Comparison of ENCODE assay signal across 10 cellular contexts in the genomic region with DNA sequence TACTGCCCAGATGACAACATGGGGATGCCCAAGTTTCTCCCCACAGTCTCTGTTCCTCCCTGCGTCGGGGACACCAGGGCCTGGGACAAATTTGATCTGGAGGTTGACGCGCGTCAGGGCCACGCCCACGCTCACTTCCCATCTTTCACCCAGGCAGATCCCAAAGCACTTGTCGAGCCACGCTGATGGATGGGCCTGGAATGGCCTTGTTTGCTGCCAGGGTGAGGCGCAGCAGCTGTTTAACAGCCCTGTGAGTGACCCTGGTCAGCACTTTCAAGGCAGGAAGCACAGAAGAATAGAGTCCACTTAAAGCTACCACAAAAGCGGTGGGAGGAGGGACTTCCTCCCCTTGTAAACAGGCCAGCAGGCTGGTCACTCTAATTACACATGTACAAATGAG.
A peak's percentile ranks its signal among the peaks of the same experiment; 100 is the strongest.
DNase-seq lines count a peak whose midpoint lies in the region; ATAC-seq and TF ChIP-seq lines count a peak whose summit lies in the region.
"Had no signal": no experiment of that assay in that cellular context is flagged by ENCODE, and none has a peak within 500 bp of the region (broad histone marks: within the 10 kb centered on the region; RNA-seq: fewer than 3 reads in every experiment).

No MANE protein-coding gene starts in this region.

- H3K4me2 ChIP-seq in fibroblast of lung (ENCODE audit: extremely low read depth, insufficient read depth, low read length) = no peak overlapping the region

- intact Hi-C loops in naive thymus-derived CD4-positive, alpha-beta T cell (cut with micrococcal nuclease) = no loop called here

- H3K4me3 ChIP-seq in fibroblast of lung (replicated peaks in 1 of 4; ENCODE audit: control extremely low read depth in 1 of 4, insufficient read depth in 1 of 4, low read depth in 3 of 4, low read length in 4 of 4) = no peak overlapping the region
- H3K4me3 ChIP-seq in naive thymus-derived CD4-positive, alpha-beta T cell (ENCODE audit: low read length) = no peak overlapping the region

- TF ChIP-seq CTCF in fibroblast of lung (conservative IDR thresholded peaks at IDR 0.05 in 1 of 2, IDR thresholded peaks at IDR 0.05 in 1 of 2; ENCODE audit: low read depth in 1 of 2, low read length in 2 of 2) = no peak

- no peaks in the 10 kb centered on the region for H3K9me3 Mint-ChIP-seq in naive thymus-derived CD4-positive, alpha-beta T cell
- H3K9me3 Mint-ChIP-seq in activated naive CD8-positive, alpha-beta T cell treated with anti-CD3 and anti-CD28 coated beads, Interleukin-2, amount 50 U/mL, for 24 hours = no peaks in the 10 kb centered on the region

- no peaks in the 10 kb centered on the region for H3K9me3 ChIP-seq in fibroblast of lung (ENCODE audit: control insufficient read depth, insufficient read depth, low read depth, low read length)
- H3K9me3 ChIP-seq in naive thymus-derived CD4-positive, alpha-beta T cell (ENCODE audit: control insufficient read depth in 2 of 3, low read length in 3 of 3) = no peaks in the 10 kb centered on the region

- peak; percentile 57 for ATAC-seq in naive thymus-derived CD4-positive, alpha-beta T cell
- ATAC-seq in activated naive CD8-positive, alpha-beta T cell treated with anti-CD3 and anti-CD28 coated beads, Interleukin-2, amount 50 U/mL, for 24 hours = no peak
- ATAC-seq: SK-N-SH treated with all-trans-retinoic acid at 6 μM for 48 hours had no signal

- CTCF ChIA-PET in naive thymus-derived CD4-positive, alpha-beta T cell (lab: Charles Lee) = no interaction called here

- no peaks in the 10 kb centered on the region for H3K36me3 Mint-ChIP-seq in naive thymus-derived CD4-positive, alpha-beta T cell
- no peaks in the 10 kb centered on the region for H3K36me3 Mint-ChIP-seq in activated naive CD8-positive, alpha-beta T cell treated with anti-CD3 and anti-CD28 coated beads, Interleukin-2, amount 50 U/mL, for 24 hours (ENCODE audit: low read depth)

- POLR2A ChIA-PET in naive thymus-derived CD4-positive, alpha-beta T cell (lab: Charles Lee) = interaction anchor here (0.5 kb wide), 1 partner anchor 59 kb away, joined by 4 read pairs; no protein-coding TSS in a partner anchor

- H3K4me3 Mint-ChIP-seq in naive thymus-derived CD4-positive, alpha-beta T cell = no peak overlapping the region
- no peak overlapping the region for H3K4me3 Mint-ChIP-seq in activated naive CD8-positive, alpha-beta T cell treated with anti-CD3 and anti-CD28 coated beads, Interleukin-2, amount 50 U/mL, for 24 hours

- no peaks in the 10 kb centered on the region for H3K4me1 ChIP-seq in fibroblast of lung (ENCODE audit: control insufficient read depth, extremely low read depth, insufficient read depth, low read length)
- no peaks in the 10 kb centered on the region for H3K4me1 ChIP-seq in naive thymus-derived CD4-positive, alpha-beta T cell (ENCODE audit: control insufficient read depth in 2 of 2, insufficient read depth in 2 of 2, low read length in 2 of 2)

- H3K27ac ChIP-seq in fibroblast of lung (ENCODE audit: insufficient read depth, low read length) = no peak overlapping the region
- no peak overlapping the region for H3K27ac ChIP-seq in naive thymus-derived CD4-positive, alpha-beta T cell (ENCODE audit: low read depth, low read length)

- H3K27me3 ChIP-seq in fibroblast of lung (ENCODE audit: control insufficient read depth, insufficient read depth, low read length) = no peaks in the 10 kb centered on the region
- no peaks in the 10 kb centered on the region for H3K27me3 ChIP-seq in naive thymus-derived CD4-positive, alpha-beta T cell (ENCODE audit: control insufficient read depth in 2 of 2, insufficient read depth in 2 of 2, low read length in 2 of 2)

- no peaks in the 10 kb centered on the region for H3K36me3 ChIP-seq in fibroblast of lung (ENCODE audit: control insufficient read depth, insufficient read depth, low read length)
- H3K36me3 ChIP-seq in naive thymus-derived CD4-positive, alpha-beta T cell (ENCODE audit: control insufficient read depth in 2 of 3, insufficient read depth in 3 of 3, low read length in 3 of 3) = no peaks in the 10 kb centered on the region

- no peaks in the 10 kb centered on the region for H4K20me1 ChIP-seq in fibroblast of lung (ENCODE audit: control insufficient read depth, extremely low read depth, insufficient read depth, low read length)

- H3K9ac ChIP-seq in fibroblast of lung (ENCODE audit: insufficient read depth, low read length) = no peak overlapping the region

- no peak overlapping the region for H3K27ac Mint-ChIP-seq in naive thymus-derived CD4-positive, alpha-beta T cell
- H3K27ac Mint-ChIP-seq in activated naive CD8-positive, alpha-beta T cell treated with anti-CD3 and anti-CD28 coated beads, Interleukin-2, amount 50 U/mL, for 24 hours = no peak overlapping the region

- H3K27me3 Mint-ChIP-seq in naive thymus-derived CD4-positive, alpha-beta T cell = peaks cover 0 to 4% (median 0%) of the 10 kb centered on the region in 5 donors
- H3K27me3 Mint-ChIP-seq in activated naive CD8-positive, alpha-beta T cell treated with anti-CD3 and anti-CD28 coated beads, Interleukin-2, amount 50 U/mL, for 24 hours = peaks cover 1% of the 10 kb centered on the region

- no peaks in the 10 kb centered on the region for H3K79me2 ChIP-seq in fibroblast of lung (ENCODE audit: control insufficient read depth, insufficient read depth, low read length)

- H3K4me1 Mint-ChIP-seq in naive thymus-derived CD4-positive, alpha-beta T cell = no peaks in the 10 kb centered on the region
- H3K4me1 Mint-ChIP-seq in activated naive CD8-positive, alpha-beta T cell treated with anti-CD3 and anti-CD28 coated beads, Interleukin-2, amount 50 U/mL, for 24 hours = peaks cover 3% of the 10 kb centered on the region

- H2AFZ ChIP-seq in fibroblast of lung (ENCODE audit: low read length) = no peak overlapping the region

- peak; percentile 64 for DNase-seq in SIG-M5 treated with dmso at 0.1 percent for 504 hours (lab: John Stamatoyannopoulos, UW; ENCODE audit: unreplicated experiment)
- no peak for DNase-seq in SIG-M5 (lab: John Stamatoyannopoulos, UW)
- peak; percentile 63 to 73 for DNase-seq in fibroblast of lung (ENCODE audit: low read depth in 2 of 2)
- DNase-seq in naive thymus-derived CD4-positive, alpha-beta T cell = no peak
- no peak for DNase-seq in middle frontal gyrus (ENCODE audit: extremely low spot score, low spot score)
- no peak for DNase-seq in activated CD4-positive, alpha-beta T cell treated with anti-CD3 and anti-CD28 coated beads, Interleukin-2, amount 50 U/mL, for 4 hours
- DNase-seq in T-helper 2 cell = no peak
- no peak for DNase-seq in activated naive CD8-positive, alpha-beta T cell treated with anti-CD3 and anti-CD28 coated beads, Interleukin-2, amount 50 U/mL, for 24 hours
- DNase-seq: 8988T had no signal

Comparison
In these comparisons a context has a peak if more than half of its experiments do, and no peak if none do; other contexts are left out.
1. DNase-seq: peak in SIG-M5 treated with dmso at 0.1 percent for 504 hours (single experiment) and fibroblast of lung (2 of 2); none in SIG-M5 (single experiment), naive thymus-derived CD4-positive, alpha-beta T cell (0 of 9), middle frontal gyrus (single experiment), activated CD4-positive, alpha-beta T cell treated with anti-CD3 and anti-CD28 coated beads, Interleukin-2, amount 50 U/mL, for 4 hours (0 of 2), T-helper 2 cell (0 of 5) and activated naive CD8-positive, alpha-beta T cell treated with anti-CD3 and anti-CD28 coated beads, Interleukin-2, amount 50 U/mL, for 24 hours (single experiment).